In the genomic region with DNA sequence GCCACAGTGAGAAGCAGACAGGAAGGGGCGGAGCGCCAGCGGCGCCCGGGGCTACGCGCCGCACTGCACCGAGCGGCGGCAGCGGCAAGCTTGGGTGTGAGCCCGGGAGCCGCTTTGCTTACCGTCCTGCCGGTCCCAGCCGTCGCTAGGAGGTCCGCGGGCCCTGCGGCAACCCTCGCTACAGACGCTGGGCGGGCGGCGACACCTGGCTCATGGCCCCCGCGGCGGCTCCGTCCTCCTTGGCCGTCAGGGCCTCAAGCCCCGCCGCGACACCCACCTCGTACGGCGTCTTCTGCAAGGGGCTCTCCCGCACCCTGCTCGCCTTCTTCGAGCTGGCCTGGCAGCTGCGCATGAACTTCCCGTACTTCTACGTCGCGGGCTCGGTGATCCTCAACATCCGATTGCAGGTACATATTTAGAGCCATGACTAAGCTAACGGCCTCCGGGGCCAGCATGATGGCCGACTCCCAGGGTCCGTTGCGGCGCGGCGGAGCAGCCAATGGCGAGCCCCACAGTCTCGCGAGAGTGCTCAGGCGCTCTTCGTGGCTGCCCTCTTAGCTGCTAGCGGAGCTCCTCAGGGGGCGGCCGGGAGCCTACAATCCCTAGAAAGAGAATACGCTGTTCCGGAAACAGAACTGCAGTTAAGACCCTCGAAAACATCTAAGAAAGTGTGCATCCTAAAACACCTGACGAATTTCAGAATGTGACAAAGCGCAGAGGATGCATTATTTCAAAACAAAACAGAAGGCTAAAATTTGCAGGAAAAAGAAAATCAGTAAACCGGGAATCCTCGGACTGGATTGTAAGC, we compare ENCODE assay signal across 8 cellular contexts. TPM values are rescaled to one million over a fixed set of nuclear protein-coding genes. Genes with fewer than 3 reads are reported as not detected.
DNase-seq lines count a peak whose midpoint lies in the region; ATAC-seq and TF ChIP-seq lines count a peak whose summit lies in the region.

A gene (plus strand): TSS at position 50 of the 808 bp plus-strand sequence. CDS start 163 bp downstream, at position 213.

- H3K27me3 Mint-ChIP-seq in immature natural killer cell (ENCODE audit: low read depth in 3 of 3), result peaks cover 0 to 5% (median 2%) of the 10 kb centered on the region in 3 donors

- peak within 1 kb of the TSS; percentile 95 for H3K9ac ChIP-seq in smooth muscle cell (ENCODE audit: low read depth)

- H3K36me3 Mint-ChIP-seq in immature natural killer cell, result peaks cover 4 to 14% (median 13%) of the 10 kb centered on the region in 3 donors

- H3K4me1 Mint-ChIP-seq in immature natural killer cell, result peaks cover 57 to 85% of the 10 kb centered on the region in 2 donors

- H3K27me3 ChIP-seq in smooth muscle cell (ENCODE audit: low read depth), result no peaks in the 10 kb centered on the region

- peak; percentile 97 for ATAC-seq in GM19025 (IDR thresholded peaks at IDR 0.05; ENCODE audit: low read depth, unreplicated experiment)
- ATAC-seq in HG03280 (IDR thresholded peaks at IDR 0.05; ENCODE audit: unreplicated experiment), result peak; percentile 98

- H4K20me1 ChIP-seq in smooth muscle cell (ENCODE audit: low read depth), result peaks cover 30% of the 10 kb centered on the region

- peaks cover 17% of the 10 kb centered on the region for H3K4me1 ChIP-seq in smooth muscle cell (ENCODE audit: low read depth)

- H3K27ac ChIP-seq in caudate nucleus (ENCODE audit: low read depth, low read length) (peak within 1 kb of the TSS; percentile 93), smooth muscle cell (ENCODE audit: low read depth) (peak within 1 kb of the TSS; percentile 96)

- H3K4me3 Mint-ChIP-seq in immature natural killer cell, result peak within 1 kb of the TSS; percentile 97 to 100 (median 99)

- TF ChIP-seq CTCF in AG09319 (IDR thresholded peaks at IDR 0.05; ENCODE audit: low read depth, low read length), result no peak; the same call in 1 of the 2 replicates
- TF ChIP-seq CTCF in smooth muscle cell (IDR thresholded peaks at IDR 0.05; ENCODE audit: borderline replicate concordance, insufficient read depth, poor library complexity, severe bottlenecking), result no peak

- peak within 1 kb of the TSS; percentile 90 for H3K4me2 ChIP-seq in smooth muscle cell

- H3K27ac Mint-ChIP-seq in immature natural killer cell, result peak within 1 kb of the TSS; percentile 98 to 100 (median 98)

- H3F3A ChIP-seq in smooth muscle cell (ENCODE audit: low read depth), result no peaks in the 10 kb centered on the region

- under 1% methylated on average over 69 of the region's 70 CpGs for WGBS in smooth muscle cell (ENCODE audit: low lambda C conversion rate)

- H2AFZ ChIP-seq in smooth muscle cell (ENCODE audit: low read depth), result peak within 1 kb of the TSS; percentile 68

- no peaks in the 10 kb centered on the region for H3K9me3 ChIP-seq in smooth muscle cell (replicated peaks; ENCODE audit: low read depth)

- peaks cover 77% of the 10 kb centered on the region for H3K79me2 ChIP-seq in smooth muscle cell (ENCODE audit: low read depth)

- peak within 1 kb of the TSS; percentile 67 for H3K4me3 ChIP-seq in smooth muscle cell

- H3K9me3 Mint-ChIP-seq in immature natural killer cell, result no peaks in the 10 kb centered on the region

- no peaks in the 10 kb centered on the region for H3K36me3 ChIP-seq in smooth muscle cell (ENCODE audit: low read depth)

- DNase-seq in AG09319 (ENCODE audit: extremely low read depth, low read depth) (peak; percentile 88), NCI-H345 (lab: John Stamatoyannopoulos, UW) (peak; percentile 95), caudate nucleus (lab: John Stamatoyannopoulos, UW) (peak; percentile 20 to 94 (median 82)), immature natural killer cell (peak; percentile 82 to 87 (median 87)), smooth muscle cell (lab: John Stamatoyannopoulos, UW; ENCODE audit: unreplicated experiment) (peak; percentile 58)
- DNase-seq in activated CD4-positive, CD25-positive, alpha-beta regulatory T cell (lab: John Stamatoyannopoulos, UW), result peak; percentile 71 to 81 (median 76)

RNA-seq across cellular contexts. Expression of the gene that starts here (rescaled TPM):
- polyA plus RNA-seq in immature natural killer cell, result 10 to 100 TPM in 2 of 3 donors, 1 to 10 TPM in 1; 8.8 to 12.9 (median 12.8) TPM
- 9.5 and 10.7 TPM in 2 replicates for total RNA-seq in smooth muscle cell
- polyA plus RNA-seq in smooth muscle cell, result 9.4 and 11.1 TPM in 2 replicates

Comparison
In these comparisons a context has a peak if more than half of its experiments do, and no peak if none do; other contexts are left out.
1. Peak in every context shown above with its lines: DNase-seq, ATAC-seq, H3K4me3 ChIP-seq and H3K27ac ChIP-seq.